8 cellular contexts compared by ENCODE assay signal in the genomic region with DNA sequence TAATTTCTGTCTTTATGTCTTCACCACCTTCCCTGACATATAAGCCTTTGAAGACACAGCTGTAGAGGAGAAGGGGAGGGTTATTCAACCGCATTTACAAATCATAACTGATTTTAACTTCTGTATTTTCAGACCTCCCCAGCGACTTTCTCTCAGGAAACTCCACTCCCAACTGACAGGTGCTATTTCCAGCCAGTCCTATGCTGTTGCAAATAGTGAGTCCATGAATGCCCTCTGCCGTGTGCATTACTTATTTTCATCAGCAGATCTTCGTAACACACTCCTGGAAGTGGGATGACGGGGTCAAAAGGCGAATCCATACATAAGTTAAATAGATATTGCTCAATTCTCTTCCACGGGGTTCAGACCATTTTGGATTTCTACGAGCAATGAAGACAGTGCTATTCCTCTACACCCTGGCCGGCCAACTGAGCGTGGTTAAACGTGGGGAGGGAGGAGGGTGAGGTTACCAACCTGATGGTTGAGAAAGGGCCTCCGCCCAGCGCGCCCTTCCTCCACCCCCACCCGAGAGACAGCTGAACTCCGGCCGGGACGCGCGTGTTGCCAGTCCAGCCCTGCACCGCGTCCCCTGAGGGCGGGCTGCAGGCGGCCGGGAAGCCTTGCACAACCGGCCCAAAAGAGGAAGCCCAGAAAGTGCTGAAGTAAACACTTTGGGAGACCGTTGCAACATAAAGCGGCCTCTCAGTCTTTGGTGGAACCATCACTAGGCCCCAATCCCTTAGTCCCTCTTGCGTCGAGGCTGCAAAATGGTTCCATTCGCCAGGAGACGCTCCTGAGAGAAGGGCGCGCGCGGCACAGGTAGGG. TPM values are rescaled to one million over a fixed set of nuclear protein-coding genes. Genes with fewer than 3 reads are reported as not detected.
A peak's percentile ranks its signal among the peaks of the same experiment; 100 is the strongest.
DNase-seq lines count a peak whose midpoint lies in the region; ATAC-seq, FAIRE-seq and TF ChIP-seq lines count a peak whose summit lies in the region.

A gene with protein sequence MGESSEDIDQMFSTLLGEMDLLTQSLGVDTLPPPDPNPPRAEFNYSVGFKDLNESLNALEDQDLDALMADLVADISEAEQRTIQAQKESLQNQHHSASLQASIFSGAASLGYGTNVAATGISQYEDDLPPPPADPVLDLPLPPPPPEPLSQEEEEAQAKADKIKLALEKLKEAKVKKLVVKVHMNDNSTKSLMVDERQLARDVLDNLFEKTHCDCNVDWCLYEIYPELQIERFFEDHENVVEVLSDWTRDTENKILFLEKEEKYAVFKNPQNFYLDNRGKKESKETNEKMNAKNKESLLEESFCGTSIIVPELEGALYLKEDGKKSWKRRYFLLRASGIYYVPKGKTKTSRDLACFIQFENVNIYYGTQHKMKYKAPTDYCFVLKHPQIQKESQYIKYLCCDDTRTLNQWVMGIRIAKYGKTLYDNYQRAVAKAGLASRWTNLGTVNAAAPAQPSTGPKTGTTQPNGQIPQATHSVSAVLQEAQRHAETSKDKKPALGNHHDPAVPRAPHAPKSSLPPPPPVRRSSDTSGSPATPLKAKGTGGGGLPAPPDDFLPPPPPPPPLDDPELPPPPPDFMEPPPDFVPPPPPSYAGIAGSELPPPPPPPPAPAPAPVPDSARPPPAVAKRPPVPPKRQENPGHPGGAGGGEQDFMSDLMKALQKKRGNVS (plus strand): TSS at position 705 of the 825 bp plus-strand sequence. CDS start 53,986 bp downstream, outside the sequence.

- peak within 1 kb of the TSS; percentile 74 to 96 (median 96) for H3K27ac ChIP-seq in right lobe of liver

- 7% methylated on average over 21 of the region's 36 CpGs for WGBS in right lobe of liver (ENCODE audit: insufficient coverage, low coverage, low lambda C conversion rate, missing lambda C conversion rate)

- CTCF ChIA-PET in activated B cell treated with CpG ODN at 0.5 μM for 24 hours (lab: Charles Lee), result interaction anchor here (1.5 to 1.8 kb wide), 2 partner anchors 9 to 43 kb away, joined by 4 to 5 read pairs; no protein-coding TSS in a partner anchor

- peak within 1 kb of the TSS; percentile 93 for H3K4me3 Mint-ChIP-seq in activated B cell treated with CpG ODN at 0.5 μM for 24 hours
- peak within 1 kb of the TSS; percentile 94 for H3K4me3 Mint-ChIP-seq in dendritic cell treated with granulocyte-macrophage colony-stimulating factor and Interleukin-4, amounts not matched to agents 40 ng/mL and 50 ng/mL, for 4 days
- peak within 1 kb of the TSS; percentile 91 to 92 for H3K4me3 Mint-ChIP-seq in stimulated activated naive B cell treated with anti-CD40 and anti-IgM and Interleukin-4, amounts not matched to agents 10 μg/mL and 1 μg/mL and 100 μg/mL, for 72 hours

- peaks cover 52% of the 10 kb centered on the region for H3K4me1 Mint-ChIP-seq in activated B cell treated with CpG ODN at 0.5 μM for 24 hours
- peaks cover 53% of the 10 kb centered on the region for H3K4me1 Mint-ChIP-seq in dendritic cell treated with granulocyte-macrophage colony-stimulating factor and Interleukin-4, amounts not matched to agents 40 ng/mL and 50 ng/mL, for 4 days (ENCODE audit: low read depth)
- H3K4me1 Mint-ChIP-seq in stimulated activated naive B cell treated with anti-CD40 and anti-IgM and Interleukin-4, amounts not matched to agents 10 μg/mL and 1 μg/mL and 100 μg/mL, for 72 hours, result peaks cover 26 to 46% of the 10 kb centered on the region in 2 donors

- no peaks in the 10 kb centered on the region for H3K27me3 Mint-ChIP-seq in activated B cell treated with CpG ODN at 0.5 μM for 24 hours
- H3K27me3 Mint-ChIP-seq in dendritic cell treated with granulocyte-macrophage colony-stimulating factor and Interleukin-4, amounts not matched to agents 40 ng/mL and 50 ng/mL, for 4 days, result no peaks in the 10 kb centered on the region
- H3K27me3 Mint-ChIP-seq in stimulated activated naive B cell treated with anti-CD40 and anti-IgM and Interleukin-4, amounts not matched to agents 10 μg/mL and 1 μg/mL and 100 μg/mL, for 72 hours, result no peaks in the 10 kb centered on the region

- H3K36me3 Mint-ChIP-seq in activated B cell treated with CpG ODN at 0.5 μM for 24 hours (ENCODE audit: low read depth), result peaks cover 20% of the 10 kb centered on the region
- peaks cover 37% of the 10 kb centered on the region for H3K36me3 Mint-ChIP-seq in dendritic cell treated with granulocyte-macrophage colony-stimulating factor and Interleukin-4, amounts not matched to agents 40 ng/mL and 50 ng/mL, for 4 days (ENCODE audit: low read depth)
- peaks cover 3 to 16% of the 10 kb centered on the region in 2 donors for H3K36me3 Mint-ChIP-seq in stimulated activated naive B cell treated with anti-CD40 and anti-IgM and Interleukin-4, amounts not matched to agents 10 μg/mL and 1 μg/mL and 100 μg/mL, for 72 hours

- no peaks in the 10 kb centered on the region for H3K9me3 ChIP-seq in right lobe of liver

- intact Hi-C loops in activated B cell treated with CpG ODN at 0.5 μM for 24 hours (cut with micrococcal nuclease) (loop anchor here (1.0 to 5.0 kb wide), 8 partner anchors 9 to 423 kb away; a partner anchor contains a TSS), right lobe of liver (cut with DNase I) (no loop called here)
- intact Hi-C loops in dendritic cell treated with granulocyte-macrophage colony-stimulating factor and Interleukin-4, amounts not matched to agents 40 ng/mL and 50 ng/mL, for 4 days (cut with micrococcal nuclease), result loop anchor here (2.0 to 5.0 kb wide), 3 partner anchors 45 to 119 kb away; no protein-coding TSS in a partner anchor

- peak; percentile 72 for ATAC-seq in HG03432 (IDR thresholded peaks at IDR 0.05; ENCODE audit: unreplicated experiment)
- peak; percentile 77 for ATAC-seq in activated B cell treated with CpG ODN at 0.5 μM for 24 hours (ENCODE audit: low read depth)
- ATAC-seq in right lobe of liver, result peak; percentile 82 to 94 (median 90)
- peak; percentile 77 to 78 for ATAC-seq in stimulated activated naive B cell treated with anti-CD40 and anti-IgM and Interleukin-4, amounts not matched to agents 10 μg/mL and 1 μg/mL and 100 μg/mL, for 72 hours (replicated peaks)

- H3K36me3 ChIP-seq in right lobe of liver, result no peaks in the 10 kb centered on the region

- H3K27me3 ChIP-seq in right lobe of liver, result no peaks in the 10 kb centered on the region

- H3K4me3 ChIP-seq in right lobe of liver, result peak within 1 kb of the TSS; percentile 61 to 68 (median 68)

- H3K9me3 Mint-ChIP-seq in activated B cell treated with CpG ODN at 0.5 μM for 24 hours, result no peaks in the 10 kb centered on the region
- no peaks in the 10 kb centered on the region for H3K9me3 Mint-ChIP-seq in dendritic cell treated with granulocyte-macrophage colony-stimulating factor and Interleukin-4, amounts not matched to agents 40 ng/mL and 50 ng/mL, for 4 days
- peaks cover 0 to 2% of the 10 kb centered on the region in 2 donors for H3K9me3 Mint-ChIP-seq in stimulated activated naive B cell treated with anti-CD40 and anti-IgM and Interleukin-4, amounts not matched to agents 10 μg/mL and 1 μg/mL and 100 μg/mL, for 72 hours

- POLR2A ChIA-PET in activated B cell treated with CpG ODN at 0.5 μM for 24 hours (lab: Charles Lee), result interaction anchor here (0.9 to 3.5 kb wide), 17 partner anchors 8 to 716 kb away, joined by 3 to 39 read pairs (median 5); a partner anchor contains a TSS

- FAIRE-seq in GM19239 (lab: Jason Lieb, UNC), result peak; percentile 99

- TF ChIP-seq CTCF in AG09319 (IDR thresholded peaks at IDR 0.05; ENCODE audit: low read depth, low read length) (no peak), activated B cell treated with CpG ODN at 0.5 μM for 24 hours (IDR thresholded peaks at IDR 0.05) (no peak), right lobe of liver (IDR thresholded peaks at IDR 0.05) (no peak)

- DNase-seq in AG09319 (ENCODE audit: extremely low read depth, low read depth) (peak; percentile 60), GM19239 (ENCODE audit: insufficient read length, low spot score) (no peak), activated B cell treated with CpG ODN at 0.5 μM for 24 hours (peak; percentile 65), right lobe of liver (peak; percentile 95 to 97 (median 96)), DMS153 (lab: John Stamatoyannopoulos, UW) (no peak)
- peak; percentile 72 for DNase-seq in stimulated activated naive B cell treated with anti-CD40 and anti-IgM and Interleukin-4, amounts not matched to agents 10 μg/mL and 1 μg/mL and 100 μg/mL, for 72 hours

- peaks cover 0 to 40% (median 9%) of the 10 kb centered on the region in 4 donors for H3K4me1 ChIP-seq in right lobe of liver

- TF ChIP-seq POLR2A in right lobe of liver (IDR thresholded peaks at IDR 0.05), result peak; percentile 73

- H3K27ac Mint-ChIP-seq in activated B cell treated with CpG ODN at 0.5 μM for 24 hours, result peak within 1 kb of the TSS; percentile 96
- peak within 1 kb of the TSS; percentile 97 for H3K27ac Mint-ChIP-seq in dendritic cell treated with granulocyte-macrophage colony-stimulating factor and Interleukin-4, amounts not matched to agents 40 ng/mL and 50 ng/mL, for 4 days
- H3K27ac Mint-ChIP-seq in stimulated activated naive B cell treated with anti-CD40 and anti-IgM and Interleukin-4, amounts not matched to agents 10 μg/mL and 1 μg/mL and 100 μg/mL, for 72 hours, result peak within 1 kb of the TSS; percentile 96

RNA-seq across cellular contexts. Expression of the gene that starts here (rescaled TPM):
- total RNA-seq in activated B cell treated with CpG ODN at 0.5 μM for 24 hours (79.1 and 85.5 TPM in 2 replicates), right lobe of liver (10 to 100 TPM; 13.0 to 50.7 (median 16.5) TPM)

Comparison
In these comparisons a context has a peak if more than half of its experiments do, and no peak if none do; other contexts are left out.
1. DNase-seq: peak in AG09319 (single experiment), activated B cell treated with CpG ODN at 0.5 μM for 24 hours (single experiment), right lobe of liver (3 of 3) and stimulated activated naive B cell treated with anti-CD40 and anti-IgM and Interleukin-4, amounts not matched to agents 10 μg/mL and 1 μg/mL and 100 μg/mL, for 72 hours (single experiment); none in GM19239 (single experiment) and DMS153 (single experiment).
2. intact Hi-C loops: an anchor here in activated B cell treated with CpG ODN at 0.5 μM for 24 hours (1.0 to 5.0 kb wide) and dendritic cell treated with granulocyte-macrophage colony-stimulating factor and Interleukin-4, amounts not matched to agents 40 ng/mL and 50 ng/mL, for 4 days (2.0 to 5.0 kb wide); none called in right lobe of liver.
3. Peak in every context shown above with its lines, with median percentiles within 50 percentile points of each other: ATAC-seq, H3K27ac Mint-ChIP-seq and H3K4me3 Mint-ChIP-seq.